1 cellular context compared by ENCODE assay signal in genomic region chr9:36867672-36868471, GRCh38.
A peak's percentile ranks its signal among the peaks of the same experiment; 100 is the strongest.
TF ChIP-seq lines count a peak whose summit lies in the region.

No MANE protein-coding gene starts in this region.

TF ChIP-seq in HepG2, 621 proteins besides CTCF, POLR2A, EP300 and RAD21 (continued from another document and continues in another):
- no peak; the same call in 1 of the 2 replicates for TF ChIP-seq GMEB2 (CRISPR knock-in tag; IDR thresholded peaks at IDR 0.05; ENCODE audit: low read depth)
- no peak for TF ChIP-seq ARID2 (CRISPR knock-in tag; IDR thresholded peaks at IDR 0.05; ENCODE audit: borderline replicate concordance)
- TF ChIP-seq ZHX1 (CRISPR knock-in tag; IDR thresholded peaks at IDR 0.05; ENCODE audit: low read depth), result no peak
- TF ChIP-seq PAF1 (CRISPR knock-in tag; IDR thresholded peaks at IDR 0.05), result no peak
- TF ChIP-seq SP1 (IDR thresholded peaks at IDR 0.05), result no peak
- TF ChIP-seq SP1 (CRISPR knock-in tag; IDR thresholded peaks at IDR 0.05), result peak; percentile 68
- TF ChIP-seq CBX1 (IDR thresholded peaks at IDR 0.05; ENCODE audit: low read depth), result peak; percentile 57
- no peak for TF ChIP-seq GABPA (IDR thresholded peaks at IDR 0.05; ENCODE audit: low read depth, low read length)
- peak; percentile 53 for TF ChIP-seq GABPA (CRISPR knock-in tag; IDR thresholded peaks at IDR 0.05; ENCODE audit: low read depth)
- TF ChIP-seq BORCS8-MEF2B (CRISPR knock-in tag; IDR thresholded peaks at IDR 0.05), result peak; percentile 32; the same call in 1 of the 2 replicates
- TF ChIP-seq NR3C1 (CRISPR knock-in tag; IDR thresholded peaks at IDR 0.05), result no peak
- peak; percentile 74; the same call in 1 of the 2 replicates for TF ChIP-seq MTERF4 (CRISPR knock-in tag; IDR thresholded peaks at IDR 0.05)
- no peak for TF ChIP-seq IRX3 (CRISPR knock-in tag; IDR thresholded peaks at IDR 0.05; ENCODE audit: borderline replicate concordance, low read depth)
- 0 out of 2 replicates have a peak, but pooled peaks have one; percentile 25 for TF ChIP-seq KAT7 (CRISPR knock-in tag; IDR thresholded peaks at IDR 0.05; ENCODE audit: borderline replicate concordance)
- no peak for TF ChIP-seq ZNF318 (CRISPR knock-in tag; IDR thresholded peaks at IDR 0.05)
- TF ChIP-seq ZNF773 (CRISPR knock-in tag; IDR thresholded peaks at IDR 0.05; ENCODE audit: borderline replicate concordance), result no peak
- no peak for TF ChIP-seq HNRNPK (IDR thresholded peaks at IDR 0.05; ENCODE audit: low read depth, low read length, poor library complexity, severe bottlenecking)
- TF ChIP-seq PAWR (CRISPR knock-in tag; IDR thresholded peaks at IDR 0.05; ENCODE audit: borderline replicate concordance), result no peak
- no peak for TF ChIP-seq XBP1 (CRISPR knock-in tag; IDR thresholded peaks at IDR 0.05)
- 0 out of 2 replicates have a peak, but pooled peaks have one; percentile 31 for TF ChIP-seq ZNF136 (CRISPR knock-in tag; IDR thresholded peaks at IDR 0.05; ENCODE audit: low read depth)
- peak; percentile 94 for TF ChIP-seq ZNF792 (CRISPR knock-in tag; IDR thresholded peaks at IDR 0.05)
- TF ChIP-seq ZNF678 (CRISPR knock-in tag; IDR thresholded peaks at IDR 0.05), result no peak
- TF ChIP-seq IKZF4 (CRISPR knock-in tag; IDR thresholded peaks at IDR 0.05; ENCODE audit: borderline replicate concordance, low read depth, not compliant biosample characterization), result no peak
- TF ChIP-seq RNF2 (conservative IDR thresholded peaks at IDR 0.05; ENCODE audit: low read depth), result no peak
- no peak for TF ChIP-seq WIZ (CRISPR knock-in tag; IDR thresholded peaks at IDR 0.05)
- peak; percentile 99 for TF ChIP-seq ETV5 (CRISPR knock-in tag; IDR thresholded peaks at IDR 0.05; ENCODE audit: borderline replicate concordance)
- no peak for TF ChIP-seq AGO1 (IDR thresholded peaks at IDR 0.05; ENCODE audit: low read depth, low read length, poor library complexity, severe bottlenecking)
- 0 out of 2 replicates have a peak, but pooled peaks have one; percentile 7 for TF ChIP-seq ZNF543 (CRISPR knock-in tag; IDR thresholded peaks at IDR 0.05)
- TF ChIP-seq NAIF1 (CRISPR knock-in tag; IDR thresholded peaks at IDR 0.05; ENCODE audit: borderline replicate concordance), result 0 out of 2 replicates have a peak, but pooled peaks have one; percentile 58
- no peak for TF ChIP-seq NFYB (CRISPR knock-in tag; IDR thresholded peaks at IDR 0.05)
- peak; percentile 89 for TF ChIP-seq MED1 (CRISPR knock-in tag; IDR thresholded peaks at IDR 0.05)
- TF ChIP-seq ZBTB40 (IDR thresholded peaks at IDR 0.05), result no peak
- TF ChIP-seq ZBTB40 (CRISPR knock-in tag; IDR thresholded peaks at IDR 0.05), result peak; percentile 72
- no peak for TF ChIP-seq ZBTB46 (CRISPR knock-in tag; IDR thresholded peaks at IDR 0.05; ENCODE audit: borderline replicate concordance)
- peak; percentile 80; the same call in 1 of the 2 replicates for TF ChIP-seq AKAP8 (CRISPR knock-in tag; IDR thresholded peaks at IDR 0.05)
